29 cellular contexts compared by ENCODE assay signal in the genomic region with DNA sequence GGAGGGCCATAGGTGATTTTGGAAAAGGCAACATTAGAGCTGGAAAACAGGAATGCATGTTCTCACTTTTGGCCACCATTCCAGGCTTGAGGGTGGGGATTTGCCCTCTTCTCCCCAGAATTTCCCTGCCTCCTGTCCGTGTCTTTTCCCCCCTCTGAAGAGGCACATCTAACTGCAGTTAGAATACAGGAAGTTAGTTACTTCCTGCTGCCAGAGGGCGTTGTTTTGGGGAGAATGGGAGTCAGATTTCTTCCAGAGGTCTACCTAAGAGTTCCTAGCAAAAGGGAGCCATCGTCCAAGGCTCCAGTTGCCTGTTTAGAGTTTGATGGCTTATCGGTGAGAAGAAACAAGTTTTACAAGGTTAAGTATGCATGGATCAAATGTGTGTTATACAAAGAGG.
"Had no signal": no experiment of that assay in that cellular context is flagged by ENCODE, and none has a peak within 500 bp of the region (broad histone marks: within the 10 kb centered on the region; RNA-seq: fewer than 3 reads in every experiment).

No MANE protein-coding gene starts in this region.

- DNase-seq: activated CD4-positive, alpha-beta T cell treated with anti-CD3 and anti-CD28 coated beads, Interleukin-2, amount 10 ng/mL, durations not matched to agents 7 days and 5 days; activated CD4-positive, alpha-beta T cell treated with anti-CD3 and anti-CD28 coated beads, Interleukin-2, amount 50 U/mL, for 48 hours; activated CD8-positive, alpha-beta T cell treated with anti-CD3 and anti-CD28 coated beads, Interleukin-2, amount 10 ng/mL, durations not matched to agents 7 days and 5 days; activated gamma-delta T cell treated with Interleukin-2 at 50 U/mL for 16 hours; activated naive CD4-positive, alpha-beta T cell treated with anti-CD3 and anti-CD28 coated beads for 36 hours; activated T-cell treated with anti-CD3 and anti-CD28 coated beads, Interleukin-2, amount 50 U/mL, for 24 hours; adrenal gland; body of pancreas; NCI-H1092 treated with DMSO at 0.1 percent for 48 hours; NCI-H1417; NCI-H146; NCI-H187 treated with DMSO at 0.1 percent for 48 hours; NCI-H2081; NCI-H2171 treated with DMSO at 0.1 percent for 48 hours; NCI-H226; NCI-H446 treated with DMSO at 0.1 percent for 48 hours; NCI-H524; NCI-H69; NK-92 treated with Interleukin-12 subunit alpha and Interleukin-12 subunit beta, amount 100 ng/mL, for 24 hours; Right ventricle myocardium superior; SW 1271; T-helper 1 cell; T-helper 2 cell; T-helper 9 cell; WERI-Rb-1 had no signal

- H3K36me3 ChIP-seq: adrenal gland, breast epithelium, WERI-Rb-1 had no signal

- FAIRE-seq: astrocyte had no signal

- ATAC-seq: activated CD8-positive, alpha-beta T cell treated with anti-CD3 and anti-CD28 coated beads, Interleukin-2, amount 10 ng/mL, durations not matched to agents 7 days and 5 days; activated naive CD4-positive, alpha-beta T cell treated with anti-CD3 and anti-CD28 coated beads, Interleukin-2, amount 50 U/mL, for 72 hours; body of pancreas had no signal

- H3K4me1 ChIP-seq: adrenal gland, body of pancreas, breast epithelium had no signal

- H3K9me3 ChIP-seq: adrenal gland, body of pancreas had no signal

- H3K27me3 ChIP-seq: adrenal gland, body of pancreas, breast epithelium had no signal

- H3K27ac ChIP-seq: adrenal gland, body of pancreas, breast epithelium, KMS-11, WERI-Rb-1 had no signal

- H3K4me3 ChIP-seq: adrenal gland, body of pancreas, breast epithelium had no signal

- H3K9ac ChIP-seq: KMS-11 had no signal

- H3K4me2 ChIP-seq: KMS-11 had no signal
